Comparison of ENCODE assay signal across 27 cellular contexts in the genomic region with DNA sequence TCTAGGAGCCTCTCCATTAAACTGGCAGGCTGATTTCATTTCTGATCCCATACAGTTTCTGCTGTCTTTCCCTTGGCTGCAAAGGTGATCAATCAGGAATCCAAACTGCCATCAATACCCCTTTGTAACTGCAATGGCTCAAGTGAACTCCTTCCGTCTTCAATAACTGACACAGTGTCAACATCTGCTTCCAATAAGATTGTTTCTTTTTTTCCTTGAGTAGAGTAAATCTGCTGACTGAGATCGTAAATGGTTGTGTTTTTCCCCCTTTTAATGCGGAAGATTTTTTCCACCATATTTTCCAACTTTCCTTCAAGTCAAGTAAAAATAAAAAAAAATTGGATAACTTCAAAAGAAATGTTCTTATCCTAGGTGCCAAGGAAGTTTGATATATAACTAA. TPM values are rescaled to one million over a fixed set of nuclear protein-coding genes. Genes with fewer than 3 reads are reported as not detected.
"Had no signal": no experiment of that assay in that cellular context is flagged by ENCODE, and none has a peak within 500 bp of the region (broad histone marks: within the 10 kb centered on the region; RNA-seq: fewer than 3 reads in every experiment).

No MANE protein-coding gene starts in this region.

- ATAC-seq: left colon; left lung; lower lobe of right lung; natural killer cell treated with Interleukin-12 subunit alpha and Interleukin-12 subunit beta and Interleukin-15 and Interleukin-18, amount 100 ng/mL, for 72 hours; pancreas; right cardiac atrium; sciatic nerve; stimulated activated effector memory CD8-positive, alpha-beta T cell treated with anti-CD3 and anti-CD28 coated beads, Interleukin-12 subunit alpha, Interleukin-12 subunit beta, amount 100 ng/mL, for 72 hours; upper lobe of right lung had no signal

- H3K4me1 Mint-ChIP-seq: naive B cell; stimulated activated effector memory CD8-positive, alpha-beta T cell treated with anti-CD3 and anti-CD28 coated beads, Interleukin-12 subunit alpha, Interleukin-12 subunit beta, amount 100 ng/mL, for 72 hours had no signal

- H3K36me3 Mint-ChIP-seq: mesothelial cell of epicardium; naive B cell; natural killer cell treated with Interleukin-12 subunit alpha and Interleukin-12 subunit beta and Interleukin-15 and Interleukin-18, amount 100 ng/mL, for 72 hours; stimulated activated effector memory CD8-positive, alpha-beta T cell treated with anti-CD3 and anti-CD28 coated beads, Interleukin-12 subunit alpha, Interleukin-12 subunit beta, amount 100 ng/mL, for 72 hours had no signal

- H3K9me3 Mint-ChIP-seq: mesothelial cell of epicardium; stimulated activated naive CD8-positive, alpha-beta T cell treated with anti-CD3 and anti-CD28 coated beads, Interleukin-15, Interleukin-2, amounts not matched to agents 100 ng/mL and 50 ng/mL, for 24 hours had no signal

- H3K27me3 ChIP-seq: left lung, pancreas, suprapubic skin, tibial artery, upper lobe of right lung had no signal

- H3K27ac Mint-ChIP-seq: mesothelial cell of epicardium; naive B cell; natural killer cell treated with Interleukin-12 subunit alpha and Interleukin-12 subunit beta and Interleukin-15 and Interleukin-18, amount 100 ng/mL, for 72 hours; stimulated activated effector memory CD8-positive, alpha-beta T cell treated with anti-CD3 and anti-CD28 coated beads, Interleukin-12 subunit alpha, Interleukin-12 subunit beta, amount 100 ng/mL, for 72 hours; stimulated activated naive CD8-positive, alpha-beta T cell treated with anti-CD3 and anti-CD28 coated beads, Interleukin-15, Interleukin-2, amounts not matched to agents 100 ng/mL and 50 ng/mL, for 24 hours had no signal

- H3K36me3 ChIP-seq: left lung, lower lobe of right lung, pancreas, prostate gland, suprapubic skin, upper lobe of right lung had no signal

- H3K9me3 ChIP-seq: left lung, lower lobe of right lung, pancreas, prostate gland, suprapubic skin, thoracic aorta, tibial artery, upper lobe of right lung had no signal

- H3K4me1 ChIP-seq: left lung, lower lobe of right lung, pancreas, prostate gland, upper lobe of right lung had no signal

- H3K27ac ChIP-seq: left lung, lower lobe of right lung, pancreas, prostate gland, suprapubic skin, thoracic aorta, tibial artery, upper lobe of right lung had no signal

- H3K4me3 ChIP-seq: left lung, lower lobe of right lung, pancreas, prostate gland, skin epidermis, suprapubic skin, thoracic aorta, tibial artery, upper lobe of right lung had no signal

- H3K4me3 Mint-ChIP-seq: mesothelial cell of epicardium; naive B cell; natural killer cell treated with Interleukin-12 subunit alpha and Interleukin-12 subunit beta and Interleukin-15 and Interleukin-18, amount 100 ng/mL, for 72 hours; stimulated activated effector memory CD8-positive, alpha-beta T cell treated with anti-CD3 and anti-CD28 coated beads, Interleukin-12 subunit alpha, Interleukin-12 subunit beta, amount 100 ng/mL, for 72 hours; stimulated activated naive CD8-positive, alpha-beta T cell treated with anti-CD3 and anti-CD28 coated beads, Interleukin-15, Interleukin-2, amounts not matched to agents 100 ng/mL and 50 ng/mL, for 24 hours had no signal

- H3K27me3 Mint-ChIP-seq: naive B cell; natural killer cell treated with Interleukin-12 subunit alpha and Interleukin-12 subunit beta and Interleukin-15 and Interleukin-18, amount 100 ng/mL, for 72 hours; stimulated activated naive CD8-positive, alpha-beta T cell treated with anti-CD3 and anti-CD28 coated beads, Interleukin-15, Interleukin-2, amounts not matched to agents 100 ng/mL and 50 ng/mL, for 24 hours had no signal

- DNase-seq: hypothalamus; islet precursor cell; left colon; left lung; lower lobe of right lung; mammary epithelial cell; mesendoderm; naive B cell; pancreas; posterior cingulate gyrus; retina; right cardiac atrium; stimulated activated CD4-positive, alpha-beta T cell treated with anti-CD3 and anti-CD28 coated beads, Interleukin-12 subunit alpha, Interleukin-12 subunit beta, amount 100 ng/mL, for 4 hours; stimulated activated CD4-positive, alpha-beta T cell treated with anti-CD3 and anti-CD28 coated beads, Interleukin-4, amount 100 ng/mL, for 24 hours; stimulated activated naive CD4-positive, alpha-beta T cell; tibial artery; trophoblast cell; upper lobe of right lung had no signal

RNA-seq across cellular contexts. Expression of a gene that starts 48.8 kb away (rescaled TPM):
- total RNA-seq: natural killer cell treated with Interleukin-12 subunit alpha and Interleukin-12 subunit beta and Interleukin-15 and Interleukin-18, amount 100 ng/mL, for 72 hours had no signal
